In the genomic region with DNA sequence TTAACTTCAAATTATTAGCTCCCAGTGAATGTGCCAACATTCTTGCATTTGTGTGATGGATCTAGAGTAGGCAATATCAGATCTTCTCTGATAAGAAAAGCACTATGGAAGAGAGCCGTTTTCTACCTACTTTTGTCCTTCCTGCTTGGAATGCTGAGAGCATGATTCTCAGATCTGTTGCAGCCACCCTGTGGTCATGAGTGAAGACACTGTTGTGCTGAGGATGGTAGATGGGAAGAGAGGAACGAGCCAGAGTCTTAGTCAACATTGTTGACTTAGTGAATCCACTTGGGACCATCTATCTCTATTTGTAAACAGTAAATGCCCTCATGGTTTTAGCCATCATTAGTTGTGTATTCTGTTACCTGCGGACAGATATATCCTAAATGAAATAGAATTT, we compare ENCODE assay signal across 20 cellular contexts.
DNase-seq lines count a peak whose midpoint lies in the region; ATAC-seq and TF ChIP-seq lines count a peak whose summit lies in the region.
"Had no signal": no experiment of that assay in that cellular context is flagged by ENCODE, and none has a peak within 500 bp of the region (broad histone marks: within the 10 kb centered on the region; RNA-seq: fewer than 3 reads in every experiment).

No MANE protein-coding gene starts in this region.

- DNase-seq in HT1080 (ENCODE audit: low read depth): peak; percentile 21
- peak; percentile 7 for DNase-seq in amniotic epithelial cell (ENCODE audit: low read depth)
- DNase-seq in iPS-NIHi11 (ENCODE audit: low spot score): peak; percentile 15
- DNase-seq in activated naive CD4-positive, alpha-beta T cell treated with anti-CD3 and anti-CD28 coated beads, Interleukin-2, amount 50 U/mL, for 72 hours (ENCODE audit: low spot score in 2 of 2): no peak
- no peak for DNase-seq in uterus
- DNase-seq in NCI-H526 (lab: John Stamatoyannopoulos, UW): no peak
- no peak for DNase-seq in amniotic stem cell (lab: John Stamatoyannopoulos, UW)
- DNase-seq: activated CD8-positive, alpha-beta memory T cell treated with anti-CD3 and anti-CD28 coated beads for 24 hours; KG1; naive thymus-derived CD4-positive, alpha-beta T cell; NCI-H1105 treated with DMSO at 0.1 percent for 48 hours; NCI-H2171; NCI-H774; stimulated activated CD4-positive, alpha-beta T cell treated with anti-CD3 and anti-CD28 coated beads, Interleukin-4, amount 100 ng/mL, for 4 hours; stimulated activated CD8-positive, alpha-beta memory T cell treated with anti-CD3 and anti-CD28 coated beads, Interleukin-4, amount 100 ng/mL, for 48 hours; T-helper 1 cell had no signal

- no peak overlapping the region for H3K4me3 ChIP-seq in uterus
- H3K4me3 ChIP-seq: lung, skin epidermis had no signal

- ATAC-seq in activated naive CD4-positive, alpha-beta T cell treated with anti-CD3 and anti-CD28 coated beads, Interleukin-2, amount 50 U/mL, for 72 hours: no peak
- ATAC-seq: naive thymus-derived CD4-positive, alpha-beta T cell had no signal

- intact Hi-C loops in uterus (cut with DNase I; ENCODE audit: low total_unique reads): no loop called here

- H3K9me3 Mint-ChIP-seq in activated naive CD4-positive, alpha-beta T cell treated with anti-CD3 and anti-CD28 coated beads, Interleukin-2, amount 50 U/mL, for 72 hours: peaks cover 16 to 17% of the 10 kb centered on the region in 2 donors

- peaks cover 0 to 4% of the 10 kb centered on the region in 2 donors for H3K4me1 ChIP-seq in uterus

- peaks cover 0 to 10% of the 10 kb centered on the region in 2 donors for H3K9me3 ChIP-seq in uterus

- H3K27ac Mint-ChIP-seq in activated naive CD4-positive, alpha-beta T cell treated with anti-CD3 and anti-CD28 coated beads, Interleukin-2, amount 50 U/mL, for 72 hours: no peak overlapping the region
- H3K27ac Mint-ChIP-seq: B cell; naive thymus-derived CD4-positive, alpha-beta T cell had no signal

- no peak for TF ChIP-seq POLR2A in uterus (IDR thresholded peaks at IDR 0.05)

- H3K27ac ChIP-seq in C4-2B: no peak overlapping the region
- H3K27ac ChIP-seq in uterus: peak overlapping the region in 1 of 2 donors; percentile 67
- H3K27ac ChIP-seq: skin epidermis had no signal

- peaks cover 10 to 15% of the 10 kb centered on the region in 2 donors for H3K36me3 Mint-ChIP-seq in activated naive CD4-positive, alpha-beta T cell treated with anti-CD3 and anti-CD28 coated beads, Interleukin-2, amount 50 U/mL, for 72 hours

- TF ChIP-seq CTCF in C4-2B (conservative IDR thresholded peaks at IDR 0.05) (peak; percentile 16; the same call in 1 of the 2 replicates), uterus (IDR thresholded peaks at IDR 0.05) (peak in 2 of 4 experiments; percentile 6 to 17)

- H3K27me3 ChIP-seq in uterus: no peaks in the 10 kb centered on the region

- H3K36me3 ChIP-seq in uterus: no peaks in the 10 kb centered on the region

Comparison
In these comparisons a context has a peak if more than half of its experiments do, and no peak if none do; other contexts are left out.
1. DNase-seq: peak in HT1080 (single experiment), amniotic epithelial cell (single experiment) and iPS-NIHi11 (single experiment); none in activated naive CD4-positive, alpha-beta T cell treated with anti-CD3 and anti-CD28 coated beads, Interleukin-2, amount 50 U/mL, for 72 hours (0 of 2), uterus (0 of 2), NCI-H526 (0 of 2) and amniotic stem cell (single experiment).